ENCODE assay signal across 15 cellular contexts in genomic region chr11:57500526-57500925, GRCh38. TPM values are rescaled to one million over a fixed set of nuclear protein-coding genes. Genes with fewer than 3 reads are reported as not detected.
A peak's percentile ranks its signal among the peaks of the same experiment; 100 is the strongest.
DNase-seq lines count a peak whose midpoint lies in the region; ATAC-seq and TF ChIP-seq lines count a peak whose summit lies in the region.
"Had no signal": no experiment of that assay in that cellular context is flagged by ENCODE, and none has a peak within 500 bp of the region (broad histone marks: within the 10 kb centered on the region; RNA-seq: fewer than 3 reads in every experiment).

No MANE protein-coding gene starts in this region.

- H3K9me3 ChIP-seq in A673 (ENCODE audit: low read depth, low read length, poor library complexity, severe bottlenecking), result no peaks in the 10 kb centered on the region
- no peaks in the 10 kb centered on the region for H3K9me3 ChIP-seq in PC-9 (ENCODE audit: insufficient read depth, low read depth)
- no peaks in the 10 kb centered on the region for H3K9me3 ChIP-seq in heart left ventricle
- no peaks in the 10 kb centered on the region for H3K9me3 ChIP-seq in neuronal stem cell (replicated peaks in 1 of 2; ENCODE audit: control insufficient read depth in 2 of 2, insufficient read depth in 1 of 2, low read depth in 1 of 2, low read length in 2 of 2)
- H3K9me3 ChIP-seq: MG63 had no signal

- H3K4me1 ChIP-seq in A673 (ENCODE audit: insufficient read depth, low read length, poor library complexity, severe bottlenecking) (peaks cover 16% of the 10 kb centered on the region), PC-9 (replicated peaks; ENCODE audit: insufficient read depth) (peaks cover 57% of the 10 kb centered on the region), heart left ventricle (peaks cover 5 to 35% (median 20%) of the 10 kb centered on the region in 12 donors), neuronal stem cell (ENCODE audit: control insufficient read depth in 2 of 2, insufficient read depth in 1 of 2, low read depth in 1 of 2, low read length in 2 of 2) (peaks cover 7 to 11% of the 10 kb centered on the region in 2 donors)

- no peak overlapping the region for H2AFZ ChIP-seq in PC-9
- no peak overlapping the region for H2AFZ ChIP-seq in neuronal stem cell (ENCODE audit: low read length)

- peak overlapping the region; percentile 3 for H3K27ac ChIP-seq in A673 (ENCODE audit: low read depth, low read length, poor library complexity, severe bottlenecking)
- no peak overlapping the region for H3K27ac ChIP-seq in PC-9
- peak overlapping the region; percentile 53 to 89 (median 81) for H3K27ac ChIP-seq in heart left ventricle
- H3K27ac ChIP-seq in neuronal stem cell (replicated peaks; ENCODE audit: low read length), result no peak overlapping the region

- 62 to 70% (median 66%) methylated on average over 8 of the region's 8 CpGs for WGBS in heart left ventricle, 4 donors
- no CpG with 5 or more reads among the region's 8 CpGs for WGBS in neuronal stem cell (ENCODE audit: extremely low coverage in 2 of 2, insufficient read length in 2 of 2, insufficient replicate concordance in 1 of 2), 2 donors

- intact Hi-C loops in A673 (cut with micrococcal nuclease; ENCODE audit: unreplicated experiment) (no loop called here), PC-9 (cut with micrococcal nuclease; ENCODE audit: unreplicated experiment) (no loop called here), heart left ventricle (cut with DNase I) (loop anchor here in 1 of 10 donors (2.0 kb wide), 1 partner anchor 14 kb away; the partner anchor contains the start of gene SLC43A1)

- H3K36me3 ChIP-seq in A673 (ENCODE audit: insufficient read depth, low read length, poor library complexity, severe bottlenecking) (no peaks in the 10 kb centered on the region), PC-9 (ENCODE audit: low read depth) (no peaks in the 10 kb centered on the region), heart left ventricle (peaks cover 0 to 27% (median 0%) of the 10 kb centered on the region in 9 donors), neuronal stem cell (replicated peaks in 1 of 2; ENCODE audit: control insufficient read depth in 2 of 2, insufficient read depth in 2 of 2, low read length in 2 of 2) (no peaks in the 10 kb centered on the region)
- H3K36me3 ChIP-seq: MG63 had no signal

- H3K4me3 ChIP-seq in A673 (ENCODE audit: low read depth, low read length, poor library complexity, severe bottlenecking) (no peak overlapping the region), PC-9 (no peak overlapping the region), heart left ventricle (no peak overlapping the region), neuronal stem cell (ENCODE audit: low read length in 2 of 2) (no peak overlapping the region)

- CTCF ChIA-PET in A673 (lab: Charles Lee), result no interaction called here
- CTCF ChIA-PET in PC-9 (lab: Charles Lee), result no interaction called here

- H4K8ac ChIP-seq in neuronal stem cell (ENCODE audit: low read depth, low read length), result no peak overlapping the region

- POLR2A ChIA-PET in A673 (lab: Charles Lee; ENCODE audit: low non-redundant PET), result no interaction called here
- POLR2A ChIA-PET in PC-9 (lab: Charles Lee; ENCODE audit: unreplicated experiment), result no interaction called here

- peak overlapping the region; percentile 22 for H2AK5ac ChIP-seq in neuronal stem cell (ENCODE audit: low read depth, low read length)

- no peaks in the 10 kb centered on the region for H4K20me1 ChIP-seq in PC-9 (ENCODE audit: insufficient read depth)

- H3K27me3 ChIP-seq in A673 (replicated peaks; ENCODE audit: insufficient read depth, low read depth, low read length, poor library complexity), result no peaks in the 10 kb centered on the region
- no peaks in the 10 kb centered on the region for H3K27me3 ChIP-seq in PC-9 (ENCODE audit: insufficient read depth, low read depth)
- H3K27me3 ChIP-seq in heart left ventricle, result no peaks in the 10 kb centered on the region
- peaks cover 0 to 12% (median 0%) of the 10 kb centered on the region in 3 experiments for H3K27me3 ChIP-seq in neuronal stem cell (ENCODE audit: control insufficient read depth in 3 of 3, insufficient read depth in 3 of 3, low read depth in 1 of 3, low read length in 3 of 3)
- H3K27me3 ChIP-seq: MG63 had no signal

- H2BK120ac ChIP-seq in neuronal stem cell (ENCODE audit: low read depth, low read length), result no peak overlapping the region

- no peak overlapping the region for H4K91ac ChIP-seq in neuronal stem cell (ENCODE audit: low read depth, low read length, poor library complexity)

- H3K4ac ChIP-seq in neuronal stem cell (ENCODE audit: low read length), result no peak overlapping the region

- ATAC-seq in heart left ventricle (peak in 2 of 4 donors; percentile 4 to 35), GM21390 (IDR thresholded peaks at IDR 0.05; ENCODE audit: unreplicated experiment) (no peak), HG02938 (IDR thresholded peaks at IDR 0.05; ENCODE audit: unreplicated experiment) (no peak)

- no peak for TF ChIP-seq POLR2A in heart left ventricle (IDR thresholded peaks at IDR 0.05)

- no peaks in the 10 kb centered on the region for H3K79me2 ChIP-seq in PC-9 (ENCODE audit: low read depth)

- H2BK5ac ChIP-seq in neuronal stem cell (ENCODE audit: low read length), result peak overlapping the region; percentile 54

- H3F3A ChIP-seq in PC-9 (ENCODE audit: insufficient read depth, low read depth), result peaks cover 27% of the 10 kb centered on the region

- no peak for TF ChIP-seq CTCF in A673 (conservative IDR thresholded peaks at IDR 0.05; ENCODE audit: low read depth, low read length)
- no peak for TF ChIP-seq CTCF in PC-9 (conservative IDR thresholded peaks at IDR 0.05)
- TF ChIP-seq CTCF in heart left ventricle (IDR thresholded peaks at IDR 0.05), result no peak

- H3K23ac ChIP-seq in neuronal stem cell (ENCODE audit: low read depth, low read length, poor library complexity), result peak overlapping the region; percentile 6

- no peaks in the 10 kb centered on the region for H3K9me2 ChIP-seq in PC-9 (ENCODE audit: insufficient read depth)

- peak overlapping the region; percentile 93; the same call in 1 of the 2 replicates for H3K4me2 ChIP-seq in PC-9
- no peak overlapping the region for H3K4me2 ChIP-seq in neuronal stem cell (ENCODE audit: insufficient read depth, low read length, poor library complexity, severe bottlenecking)

- BruUV-seq in A673 (replicated peaks; lab: Mats Ljungman, UMichigan), result no TSS peak
- BruUV-seq in PC-9 (replicated peaks; lab: Mats Ljungman, UMichigan), result no TSS peak

- no peak overlapping the region for H3K14ac ChIP-seq in neuronal stem cell (ENCODE audit: low read length)

- H2BK12ac ChIP-seq in neuronal stem cell (ENCODE audit: low read length), result peak overlapping the region; percentile 86

- no peak overlapping the region for H2BK15ac ChIP-seq in neuronal stem cell (ENCODE audit: low read length)

- no peak overlapping the region for H3K18ac ChIP-seq in neuronal stem cell (ENCODE audit: low read length)

- no peak for DNase-seq in A673 (ENCODE audit: low spot score)
- DNase-seq in PC-9, result no peak
- peak in 3 of 5 donors; percentile 30 to 56 (median 32) for DNase-seq in heart left ventricle
- DNase-seq in neuronal stem cell (ENCODE audit: low spot score), result no peak
- DNase-seq in Ammon's horn (ENCODE audit: low spot score), result no peak
- DNase-seq in NK-92 (lab: John Stamatoyannopoulos, UW; ENCODE audit: unreplicated experiment), result no peak
- DNase-seq: activated CD4-positive, CD25-positive, alpha-beta regulatory T cell treated with anti-CD3 and anti-CD28 coated beads, Interleukin-2, amount 50 U/mL, for 72 hours; activated T-cell treated with anti-CD3 and anti-CD28 coated beads, Interleukin-2, amount 50 U/mL, for 24 hours; foreskin melanocyte; GOT3; kidney glomerular epithelial cell; MG63; stimulated activated CD4-positive, alpha-beta T cell treated with anti-CD3 and anti-CD28 coated beads, Interleukin-12 subunit alpha, Interleukin-12 subunit beta, amount 100 ng/mL, for 4 hours had no signal

- H3K9ac ChIP-seq in neuronal stem cell (ENCODE audit: low read depth, low read length, poor library complexity), result no peak overlapping the region

- H3K79me1 ChIP-seq in neuronal stem cell (ENCODE audit: low read depth, low read length), result no peaks in the 10 kb centered on the region

RNA-seq across cellular contexts. Expression of gene SLC43A1, which starts 15.0 kb away (rescaled TPM):
- total RNA-seq in A673 (2021) (18.4 and 20.5 TPM in 2 replicates), PC-9 (2021) (3.2 and 4.0 TPM in 2 replicates), heart left ventricle (10 to 100 TPM in 1 of 9 donors, 1 to 10 TPM in 8; 2.7 to 12.3 (median 5.4) TPM)
- polyA plus RNA-seq in heart left ventricle, result 1 to 10 TPM; 6.6 TPM
- polyA plus RNA-seq in neuronal stem cell (2013, experiment 1 of 2), result 0.63 TPM
- polyA plus RNA-seq in neuronal stem cell (2013, experiment 2 of 2), result 0.73 TPM

RNA-seq across cellular contexts. Expression of gene TIMM10, which starts 30.0 kb away (rescaled TPM):
- total RNA-seq in A673 (2021) (165 and 176 TPM in 2 replicates), PC-9 (2021) (90.2 and 94.7 TPM in 2 replicates), heart left ventricle (10 to 100 TPM; 36.6 to 81.5 (median 46.4) TPM)
- 100 to 1,000 TPM in 1 of 2 donors, 10 to 100 TPM in 1; 42.0 to 135 TPM for polyA plus RNA-seq in heart left ventricle
- polyA plus RNA-seq in neuronal stem cell (2013, experiment 1 of 2), result 61.5 TPM
- polyA plus RNA-seq in neuronal stem cell (2013, experiment 2 of 2), result 58.6 TPM

RNA-seq across cellular contexts. Expression of gene SMTNL1, which starts 36.9 kb away (rescaled TPM):
- total RNA-seq in A673 (2021), result not detected in 2 replicates
- not detected in 2 replicates for total RNA-seq in PC-9 (2021)
- total RNA-seq in heart left ventricle, result not detected
- not detected for polyA plus RNA-seq in heart left ventricle
- polyA plus RNA-seq in neuronal stem cell (2013, experiment 1 of 2), result 0.26 TPM
- 0.18 TPM for polyA plus RNA-seq in neuronal stem cell (2013, experiment 2 of 2)

RNA-seq across cellular contexts. Expression of gene RTN4RL2, which starts 40.2 kb away (rescaled TPM):
- total RNA-seq in A673 (2021) (5.2 and 7.0 TPM in 2 replicates), PC-9 (2021) (3.4 and 4.6 TPM in 2 replicates), heart left ventricle (1 to 10 TPM in 5 of 9 donors, under 1 TPM in 4; 0.58 to 2.1 (median 1.1) TPM)
- polyA plus RNA-seq in heart left ventricle, result 1 to 10 TPM; 1.0 to 1.1 TPM
- polyA plus RNA-seq in neuronal stem cell (2013, experiment 1 of 2), result 6.6 TPM
- polyA plus RNA-seq in neuronal stem cell (2013, experiment 2 of 2), result 6.8 TPM

Comparison
In these comparisons a context has a peak if more than half of its experiments do, and no peak if none do; other contexts are left out.
1. DNase-seq: peak in heart left ventricle (3 of 5); none in A673 (single experiment), PC-9 (0 of 2), neuronal stem cell (single experiment), Ammon's horn (single experiment) and NK-92 (single experiment).
2. H3K27ac ChIP-seq: peak in A673 (single experiment) and heart left ventricle (12 of 12); none in PC-9 (single experiment) and neuronal stem cell (single experiment).